Comparison of ENCODE assay signal across 1 cellular context in genomic region chr19:47146920-47147319, GRCh38.
TF ChIP-seq lines count a peak whose summit lies in the region.

No MANE protein-coding gene starts in this region.

TF ChIP-seq in K562, 482 proteins besides CTCF, POLR2A, EP300 and RAD21 (continued from another document):
- TF ChIP-seq ZBTB33 (CRISPR knock-in tag; IDR thresholded peaks at IDR 0.05) (no peak), JUN (IDR thresholded peaks at IDR 0.05; ENCODE audit: borderline replicate concordance, low read depth, low read length) (no peak), JUN (CRISPR knock-in tag; IDR thresholded peaks at IDR 0.05; ENCODE audit: borderline replicate concordance) (no peak), CBX3 (IDR thresholded peaks at IDR 0.05; ENCODE audit: borderline replicate concordance in 1 of 2, low read length in 2 of 2) (no peak), ARID3A (IDR thresholded peaks at IDR 0.05; ENCODE audit: borderline replicate concordance, low read depth, low read length) (no peak), ZHX1 (conservative IDR thresholded peaks at IDR 0.05; ENCODE audit: low read length) (no peak), ATF4 (CRISPR knock-in tag; IDR thresholded peaks at IDR 0.05) (no peak), GTF2E2 (tag; IDR thresholded peaks at IDR 0.05) (no peak)
TF ChIP-seq in K562: peak in this region for 0.
